8 cellular contexts compared by ENCODE assay signal in the genomic region with DNA sequence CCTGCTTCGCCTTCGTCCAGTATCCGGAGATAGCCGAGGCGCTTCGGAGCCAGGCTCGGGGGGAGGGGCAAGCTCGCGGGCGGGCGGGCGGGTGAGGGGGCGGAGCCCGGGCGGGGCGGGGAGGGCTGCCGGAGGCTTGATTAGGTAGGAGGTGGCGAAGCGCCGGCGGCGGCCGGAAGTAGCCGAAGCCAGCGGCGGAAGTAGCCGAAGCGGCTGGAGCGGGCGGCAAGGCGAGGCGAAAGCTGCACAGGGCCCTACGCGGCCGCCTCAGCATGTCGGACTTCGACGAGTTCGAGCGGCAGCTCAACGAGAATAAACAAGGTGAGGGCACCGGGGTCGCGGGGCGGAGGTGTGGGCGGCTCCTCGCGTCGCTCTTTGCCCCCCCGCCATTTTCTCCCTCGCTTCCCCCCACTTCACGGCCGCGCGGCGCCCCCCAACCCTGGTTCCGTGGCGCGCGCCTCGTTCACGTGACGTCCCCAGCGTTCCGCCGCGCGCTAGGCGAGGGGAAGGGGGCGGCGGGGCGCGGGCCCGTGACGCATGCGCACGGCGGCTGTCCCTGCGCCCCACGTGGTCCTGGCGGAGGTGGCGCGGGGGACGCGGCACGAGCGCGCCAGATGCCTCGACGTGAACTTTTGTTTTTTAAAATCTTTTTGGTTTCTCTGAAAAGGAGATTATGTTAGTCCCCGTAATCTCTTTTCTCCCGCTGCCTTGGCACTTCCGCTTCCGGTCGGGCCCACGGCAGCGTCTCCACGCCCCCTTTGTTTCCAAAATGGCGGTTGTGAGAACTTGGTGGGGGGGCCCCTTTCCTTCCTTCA. TPM values are rescaled to one million over a fixed set of nuclear protein-coding genes. Genes with fewer than 3 reads are reported as not detected.
DNase-seq lines count a peak whose midpoint lies in the region; ATAC-seq and TF ChIP-seq lines count a peak whose summit lies in the region.

A gene (plus strand): TSS at position 203 of the 815 bp plus-strand sequence. CDS start 70 bp downstream, at position 273.

- H3K27me3 ChIP-seq in breast epithelium (no peaks in the 10 kb centered on the region), smooth muscle cell (ENCODE audit: low read depth) (no peaks in the 10 kb centered on the region)

- no peaks in the 10 kb centered on the region for H3F3A ChIP-seq in smooth muscle cell (ENCODE audit: low read depth)

- H3K4me2 ChIP-seq in smooth muscle cell = peak within 1 kb of the TSS; percentile 98

- TF ChIP-seq POLR2A in breast epithelium (IDR thresholded peaks at IDR 0.05) = peak; percentile 45

- peak within 1 kb of the TSS; percentile 82 to 96 (median 91) for H3K4me3 ChIP-seq in breast epithelium
- peak within 1 kb of the TSS; percentile 86 for H3K4me3 ChIP-seq in smooth muscle cell

- TF ChIP-seq CTCF in VCaP (conservative IDR thresholded peaks at IDR 0.05) (no peak), breast epithelium (IDR thresholded peaks at IDR 0.05) (no peak), smooth muscle cell (IDR thresholded peaks at IDR 0.05; ENCODE audit: borderline replicate concordance, insufficient read depth, poor library complexity, severe bottlenecking) (no peak)

- H3K27ac ChIP-seq in VCaP = peak within 1 kb of the TSS; percentile 100
- peak within 1 kb of the TSS; percentile 100 for H3K27ac ChIP-seq in breast epithelium
- peak within 1 kb of the TSS; percentile 97 for H3K27ac ChIP-seq in smooth muscle cell (ENCODE audit: low read depth)

- H3K9me3 ChIP-seq in breast epithelium = no peaks in the 10 kb centered on the region
- no peaks in the 10 kb centered on the region for H3K9me3 ChIP-seq in smooth muscle cell (replicated peaks; ENCODE audit: low read depth)

- H3K9ac ChIP-seq in smooth muscle cell (ENCODE audit: low read depth) = peak within 1 kb of the TSS; percentile 99

- peak; percentile 22 for ATAC-seq in GM18520 (IDR thresholded peaks at IDR 0.05; ENCODE audit: unreplicated experiment)
- peak; percentile 16 for ATAC-seq in HG03060 (IDR thresholded peaks at IDR 0.05; ENCODE audit: low read depth, unreplicated experiment)

- H3K36me3 ChIP-seq in breast epithelium = peaks cover 4% of the 10 kb centered on the region
- no peaks in the 10 kb centered on the region for H3K36me3 ChIP-seq in smooth muscle cell (ENCODE audit: low read depth)

- H2AFZ ChIP-seq in smooth muscle cell (ENCODE audit: low read depth) = peak within 1 kb of the TSS; percentile 67

- WGBS in smooth muscle cell (ENCODE audit: low lambda C conversion rate) = under 1% methylated on average over 67 of the region's 99 CpGs

- peaks cover 49% of the 10 kb centered on the region for H3K79me2 ChIP-seq in smooth muscle cell (ENCODE audit: low read depth)

- DNase-seq in A172 (ENCODE audit: low spot score) (peak; percentile 74), NCI-H2171 (lab: John Stamatoyannopoulos, UW) (peak; percentile 91), breast epithelium (ENCODE audit: low spot score in 2 of 2) (peak; percentile 93 to 97), iPS-NIHi7 (ENCODE audit: extremely low spot score) (peak; percentile 94), smooth muscle cell (lab: John Stamatoyannopoulos, UW; ENCODE audit: unreplicated experiment) (peak; percentile 93)

- intact Hi-C loops in breast epithelium (cut with DNase I; ENCODE audit: low total_unique reads) = no loop called here

- H3K4me1 ChIP-seq in breast epithelium (peaks cover 19 to 37% of the 10 kb centered on the region in 2 donors), smooth muscle cell (ENCODE audit: low read depth) (peaks cover 23% of the 10 kb centered on the region)

- peaks cover 46% of the 10 kb centered on the region for H4K20me1 ChIP-seq in smooth muscle cell (ENCODE audit: low read depth)

RNA-seq across cellular contexts. Expression of the gene that starts here (rescaled TPM):
- 143 and 169 TPM in 2 replicates for total RNA-seq in A172 (2014; rRNA removed; shearing (Covaris generic))
- total RNA-seq in breast epithelium = 10 to 100 TPM; 82.5 to 93.4 (median 85.3) TPM
- 70.7 and 75.0 TPM in 2 replicates for total RNA-seq in smooth muscle cell
- polyA plus RNA-seq in smooth muscle cell = 8.4 and 14.4 TPM in 2 replicates

Comparison
In these comparisons a context has a peak if more than half of its experiments do, and no peak if none do; other contexts are left out.
1. Peak in every context shown above with its lines: DNase-seq, ATAC-seq, H3K4me3 ChIP-seq and H3K27ac ChIP-seq.